In genomic region chr11:79444923-79445322, GRCh38 we compare ENCODE assay signal across 35 cellular contexts. TPM values are rescaled to one million over a fixed set of nuclear protein-coding genes. Genes with fewer than 3 reads are reported as not detected.
"Had no signal": no experiment of that assay in that cellular context is flagged by ENCODE, and none has a peak within 500 bp of the region (broad histone marks: within the 10 kb centered on the region; RNA-seq: fewer than 3 reads in every experiment).

No MANE protein-coding gene starts in this region.

- H3K9me3 Mint-ChIP-seq: activated B cell treated with CpG ODN at 0.5 μM for 24 hours; activated CD4-positive, alpha-beta memory T cell treated with anti-CD3 and anti-CD28 coated beads for 36 hours; activated CD4-positive, alpha-beta T cell treated with anti-CD3 and anti-CD28 coated beads, Interleukin-2, amount 10 ng/mL, durations not matched to agents 24 days and 14 days; activated CD8-positive, alpha-beta T cell treated with anti-CD3 and anti-CD28 coated beads for 36 hours; activated T-helper 1 cell treated with anti-CD3 and anti-CD28 coated beads, Interleukin-12 subunit alpha, Interleukin-12 subunit beta, Interleukin-2, Interleukin-4 antibody, amounts not matched to agents 30 ng/mL and 10 ng/mL and 1 ng/mL, durations not matched to agents 14 hours and 24 hours and 36 hours; T-helper 1 cell treated with Interleukin-12 subunit alpha and Interleukin-12 subunit beta and Interleukin-4 antibody, amounts not matched to agents 30 μg/mL and 1 μg/mL, for 36 hours; T-helper 2 cell treated with Interferon-gamma antibody and Interleukin-4, amounts not matched to agents 5 μg/mL and 100 μg/mL, for 36 hours had no signal

- H3K36me3 Mint-ChIP-seq: activated CD4-positive, alpha-beta memory T cell treated with anti-CD3 and anti-CD28 coated beads for 36 hours had no signal

- H3K27ac Mint-ChIP-seq: activated B cell treated with CpG ODN at 0.5 μM for 24 hours; activated CD4-positive, alpha-beta memory T cell treated with anti-CD3 and anti-CD28 coated beads for 36 hours; activated CD4-positive, alpha-beta T cell treated with anti-CD3 and anti-CD28 coated beads, Interleukin-2, amount 10 ng/mL, durations not matched to agents 24 days and 14 days; activated CD8-positive, alpha-beta T cell treated with anti-CD3 and anti-CD28 coated beads for 36 hours; activated naive CD4-positive, alpha-beta T cell treated with anti-CD3 and anti-CD28 coated beads for 36 hours; activated naive CD4-positive, alpha-beta T cell treated with anti-CD3 and anti-CD28 coated beads, Interleukin-2, amount 50 U/mL, for 72 hours; activated naive CD8-positive, alpha-beta T cell treated with anti-CD3 and anti-CD28 coated beads for 36 hours; activated T-cell treated with anti-CD3 and anti-CD28 coated beads, Interleukin-2, amount 50 U/mL, for 72 hours; activated T-helper 1 cell treated with anti-CD3 and anti-CD28 coated beads, Interleukin-12 subunit alpha, Interleukin-12 subunit beta, Interleukin-2, Interleukin-4 antibody, amounts not matched to agents 30 ng/mL and 10 ng/mL and 1 ng/mL, durations not matched to agents 14 hours and 24 hours and 36 hours; activated T-helper 17 cell treated with anti-CD3 and anti-CD28 coated beads, Interleukin-2, amount 50 U/mL, for 72 hours; T-helper 1 cell treated with Interleukin-12 subunit alpha and Interleukin-12 subunit beta and Interleukin-4 antibody, amounts not matched to agents 30 μg/mL and 1 μg/mL, for 36 hours; T-helper 2 cell treated with Interferon-gamma antibody and Interleukin-4, amounts not matched to agents 5 μg/mL and 100 μg/mL, for 36 hours had no signal

- H3K4me3 ChIP-seq: adrenal gland, body of pancreas, breast epithelium had no signal

- H3K9me3 ChIP-seq: adrenal gland, body of pancreas, breast epithelium had no signal

- H3K4me3 Mint-ChIP-seq: activated B cell treated with CpG ODN at 0.5 μM for 24 hours; activated CD4-positive, alpha-beta memory T cell treated with anti-CD3 and anti-CD28 coated beads for 36 hours; activated CD4-positive, alpha-beta T cell treated with anti-CD3 and anti-CD28 coated beads, Interleukin-2, amount 10 ng/mL, durations not matched to agents 24 days and 14 days; activated CD8-positive, alpha-beta T cell treated with anti-CD3 and anti-CD28 coated beads for 36 hours; activated naive CD4-positive, alpha-beta T cell treated with anti-CD3 and anti-CD28 coated beads for 36 hours; activated naive CD8-positive, alpha-beta T cell treated with anti-CD3 and anti-CD28 coated beads for 36 hours; activated T-cell treated with anti-CD3 and anti-CD28 coated beads, Interleukin-2, amount 50 U/mL, for 4 hours; activated T-cell treated with anti-CD3 and anti-CD28 coated beads, Interleukin-2, amount 50 U/mL, for 72 hours; activated T-helper 1 cell treated with anti-CD3 and anti-CD28 coated beads, Interleukin-12 subunit alpha, Interleukin-12 subunit beta, Interleukin-2, Interleukin-4 antibody, amounts not matched to agents 30 ng/mL and 10 ng/mL and 1 ng/mL, durations not matched to agents 14 hours and 24 hours and 36 hours; activated T-helper 17 cell treated with anti-CD3 and anti-CD28 coated beads, Interleukin-2, amount 50 U/mL, for 72 hours; T-helper 1 cell treated with Interleukin-12 subunit alpha and Interleukin-12 subunit beta and Interleukin-4 antibody, amounts not matched to agents 30 μg/mL and 1 μg/mL, for 36 hours; T-helper 2 cell treated with Interferon-gamma antibody and Interleukin-4, amounts not matched to agents 5 μg/mL and 100 μg/mL, for 36 hours had no signal

- DNase-seq: activated B cell treated with CpG ODN at 0.5 μM for 24 hours; activated CD4-positive, alpha-beta memory T cell treated with anti-CD3 and anti-CD28 coated beads for 36 hours; activated CD4-positive, alpha-beta T cell treated with anti-CD3 and anti-CD28 coated beads for 4 hours; activated CD4-positive, alpha-beta T cell treated with anti-CD3 and anti-CD28 coated beads, Interleukin-2, amount 10 ng/mL, durations not matched to agents 24 days and 14 days; activated CD4-positive, alpha-beta T cell treated with anti-CD3 and anti-CD28 coated beads, Interleukin-2, amount 50 U/mL, for 1 hour; activated CD4-positive, alpha-beta T cell treated with anti-CD3 and anti-CD28 coated beads, Interleukin-2, amount 50 U/mL, for 4 hours; activated CD4-positive, CD25-positive, alpha-beta regulatory T cell treated with anti-CD3 and anti-CD28 coated beads, Interleukin-2, amount 50 U/mL, for 72 hours; activated CD8-positive, alpha-beta memory T cell treated with anti-CD3 and anti-CD28 coated beads, Interleukin-2, amount 50 U/mL, for 4 hours; activated CD8-positive, alpha-beta T cell treated with anti-CD3 and anti-CD28 coated beads for 36 hours; activated effector memory CD4-positive, alpha-beta T cell treated with anti-CD3 and anti-CD28 coated beads, Interleukin-2, amount 50 U/mL, for 16 hours; activated gamma-delta T cell treated with Interleukin-2 at 50 U/mL for 16 hours; activated naive CD4-positive, alpha-beta T cell; activated naive CD4-positive, alpha-beta T cell treated with anti-CD3 and anti-CD28 coated beads for 36 hours; activated naive CD4-positive, alpha-beta T cell treated with anti-CD3 and anti-CD28 coated beads, Interleukin-2, amount 50 U/mL, for 16 hours; activated naive CD8-positive, alpha-beta T cell treated with anti-CD3 and anti-CD28 coated beads for 36 hours; activated T-cell treated with anti-CD3 and anti-CD28 coated beads for 4 hours; activated T-cell treated with anti-CD3 and anti-CD28 coated beads, Interleukin-2, amount 50 U/mL, for 1 hour; activated T-cell treated with anti-CD3 and anti-CD28 coated beads, Interleukin-2, amount 50 U/mL, for 4 hours; activated T-cell treated with anti-CD3 and anti-CD28 coated beads, Interleukin-2, amount 50 U/mL, for 72 hours; adrenal gland; amniotic stem cell; aorta; body of pancreas; brain microvascular endothelial cell; central memory CD4-positive, alpha-beta T cell; T-helper 2 cell; T-helper 9 cell had no signal

- H3K27ac ChIP-seq: adrenal gland, body of pancreas, brain microvascular endothelial cell, breast epithelium, VCaP had no signal

- H3K36me3 ChIP-seq: adrenal gland, brain microvascular endothelial cell, breast epithelium had no signal

RNA-seq across cellular contexts. Expression of gene TENM4, which starts 4.1 kb away (rescaled TPM):
- total RNA-seq: activated CD4-positive, alpha-beta memory T cell treated with anti-CD3 and anti-CD28 coated beads for 36 hours; activated CD4-positive, alpha-beta T cell treated with anti-CD3 and anti-CD28 coated beads, Interleukin-2, amount 10 ng/mL, durations not matched to agents 24 days and 14 days; activated CD8-positive, alpha-beta memory T cell treated with anti-CD3 and anti-CD28 coated beads for 36 hours; activated CD8-positive, alpha-beta T cell treated with anti-CD3 and anti-CD28 coated beads for 36 hours; activated naive CD4-positive, alpha-beta T cell treated with anti-CD3 and anti-CD28 coated beads for 36 hours; activated naive CD4-positive, alpha-beta T cell treated with anti-CD3 and anti-CD28 coated beads, Interleukin-2, amount 50 U/mL, for 72 hours; activated naive CD8-positive, alpha-beta T cell treated with anti-CD3 and anti-CD28 coated beads for 36 hours had no signal
